In the genomic region with DNA sequence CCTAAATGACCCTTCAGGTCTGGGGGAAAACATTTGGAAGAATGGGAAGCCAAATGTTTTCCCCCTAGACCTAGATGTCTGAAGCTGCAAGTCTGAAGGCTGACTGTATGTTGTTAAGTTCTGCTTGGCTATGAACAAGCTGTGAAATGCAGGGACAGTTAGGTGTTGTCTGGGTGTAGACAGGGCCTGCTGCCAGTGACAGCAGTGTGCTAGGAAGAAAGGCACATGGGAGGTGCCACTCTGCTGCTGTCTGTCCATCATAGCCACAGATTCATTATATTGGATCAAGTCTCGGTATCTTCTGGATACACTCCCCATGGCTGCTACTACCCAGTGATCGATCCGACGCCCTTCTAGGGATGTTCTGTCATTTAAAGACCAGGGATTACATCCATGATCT, we compare ENCODE assay signal across 25 cellular contexts.
DNase-seq lines count a peak whose midpoint lies in the region; ATAC-seq and TF ChIP-seq lines count a peak whose summit lies in the region.
"Had no signal": no experiment of that assay in that cellular context is flagged by ENCODE, and none has a peak within 500 bp of the region (broad histone marks: within the 10 kb centered on the region; RNA-seq: fewer than 3 reads in every experiment).

No MANE protein-coding gene starts in this region.

- intact Hi-C loops in A673 (cut with micrococcal nuclease; ENCODE audit: unreplicated experiment): no loop called here
- intact Hi-C loops in activated CD4-positive, alpha-beta T cell treated with anti-CD3 and anti-CD28 coated beads, Interleukin-2, amount 10 ng/mL, durations not matched to agents 24 days and 14 days (cut with micrococcal nuclease): no loop called here

- BruUV-seq in A673 (replicated peaks; lab: Mats Ljungman, UMichigan): no TSS peak

- CTCF ChIA-PET in A673 (lab: Charles Lee): no interaction called here

- H3K9me3 ChIP-seq in WERI-Rb-1 (ENCODE audit: severe bottlenecking) (no peaks in the 10 kb centered on the region), A673 (ENCODE audit: low read depth, low read length, poor library complexity, severe bottlenecking) (no peaks in the 10 kb centered on the region)
- H3K9me3 ChIP-seq: SJCRH30 had no signal

- H3K4me3 ChIP-seq in WERI-Rb-1 (ENCODE audit: low read depth, low read length): no peak overlapping the region
- no peak overlapping the region for H3K4me3 ChIP-seq in A673 (ENCODE audit: low read depth, low read length, poor library complexity, severe bottlenecking)
- H3K4me3 ChIP-seq: PC-9, SJCRH30 had no signal

- H3K27me3 ChIP-seq in WERI-Rb-1 (ENCODE audit: insufficient read depth, low read depth, severe bottlenecking) (no peaks in the 10 kb centered on the region), A673 (replicated peaks; ENCODE audit: insufficient read depth, low read depth, low read length, poor library complexity) (no peaks in the 10 kb centered on the region)

- no peaks in the 10 kb centered on the region for H3K9me3 Mint-ChIP-seq in activated CD4-positive, alpha-beta T cell treated with anti-CD3 and anti-CD28 coated beads, Interleukin-2, amount 10 ng/mL, durations not matched to agents 24 days and 14 days

- peak overlapping the region; percentile 33 for H3K27ac ChIP-seq in WERI-Rb-1
- H3K27ac ChIP-seq in A673 (ENCODE audit: low read depth, low read length, poor library complexity, severe bottlenecking): no peak overlapping the region
- H3K27ac ChIP-seq: PC-9, SJCRH30 had no signal

- no peaks in the 10 kb centered on the region for H3K36me3 ChIP-seq in WERI-Rb-1
- H3K36me3 ChIP-seq in A673 (ENCODE audit: insufficient read depth, low read length, poor library complexity, severe bottlenecking): no peaks in the 10 kb centered on the region
- H3K36me3 ChIP-seq: SJCRH30 had no signal

- H3K4me3 Mint-ChIP-seq in activated CD4-positive, alpha-beta T cell treated with anti-CD3 and anti-CD28 coated beads, Interleukin-2, amount 10 ng/mL, durations not matched to agents 24 days and 14 days: no peak overlapping the region
- H3K4me3 Mint-ChIP-seq: B cell had no signal

- peak; percentile 63 for DNase-seq in DMS 273 (lab: John Stamatoyannopoulos, UW; ENCODE audit: unreplicated experiment)
- DNase-seq in HT-29 (ENCODE audit: low spot score): peak; percentile 0
- DNase-seq in WERI-Rb-1: peak; percentile 28
- peak; percentile 3 for DNase-seq in mesenteric fat pad (ENCODE audit: low spot score)
- no peak for DNase-seq in A673 (ENCODE audit: low spot score)
- DNase-seq in activated CD4-positive, alpha-beta T cell treated with anti-CD3 and anti-CD28 coated beads, Interleukin-2, amount 10 ng/mL, durations not matched to agents 24 days and 14 days: no peak
- DNase-seq: Calu3; DMS53; GOT3; KBM-7; MV-4-11; NCI-H1105; NCI-H1436 treated with DMSO at 0.1 percent for 48 hours; NCI-H2029; NCI-H226; NCI-H748 treated with DMSO at 0.1 percent for 48 hours; NK-92 treated with Interleukin-12 subunit alpha and Interleukin-12 subunit beta, amount 100 ng/mL, for 24 hours; PC-9; SJCRH30 had no signal

- ATAC-seq in GM18868 (IDR thresholded peaks at IDR 0.05; ENCODE audit: unreplicated experiment) (no peak), HG03460 (IDR thresholded peaks at IDR 0.05; ENCODE audit: unreplicated experiment) (no peak)
- ATAC-seq: HCT116, Right ventricle myocardium inferior, SK-N-SH treated with all-trans-retinoic acid at 6 μM for 48 hours had no signal

- no peak overlapping the region for H3K27ac Mint-ChIP-seq in activated CD4-positive, alpha-beta T cell treated with anti-CD3 and anti-CD28 coated beads, Interleukin-2, amount 10 ng/mL, durations not matched to agents 24 days and 14 days
- H3K27ac Mint-ChIP-seq: B cell had no signal

- POLR2A ChIA-PET in A673 (lab: Charles Lee; ENCODE audit: low non-redundant PET): no interaction called here

- H3K27me3 Mint-ChIP-seq in activated CD4-positive, alpha-beta T cell treated with anti-CD3 and anti-CD28 coated beads, Interleukin-2, amount 10 ng/mL, durations not matched to agents 24 days and 14 days: peaks cover 2% of the 10 kb centered on the region
- H3K27me3 Mint-ChIP-seq: B cell had no signal

- no peaks in the 10 kb centered on the region for H3K36me3 Mint-ChIP-seq in activated CD4-positive, alpha-beta T cell treated with anti-CD3 and anti-CD28 coated beads, Interleukin-2, amount 10 ng/mL, durations not matched to agents 24 days and 14 days (ENCODE audit: low read depth)

- no peak for TF ChIP-seq CTCF in WERI-Rb-1 (IDR thresholded peaks at IDR 0.05; ENCODE audit: low read depth, low read length)
- TF ChIP-seq CTCF in A673 (conservative IDR thresholded peaks at IDR 0.05; ENCODE audit: low read depth, low read length): no peak

- H3K4me1 Mint-ChIP-seq in activated CD4-positive, alpha-beta T cell treated with anti-CD3 and anti-CD28 coated beads, Interleukin-2, amount 10 ng/mL, durations not matched to agents 24 days and 14 days: no peaks in the 10 kb centered on the region
- H3K4me1 Mint-ChIP-seq: B cell had no signal

- no peaks in the 10 kb centered on the region for H3K4me1 ChIP-seq in A673 (ENCODE audit: insufficient read depth, low read length, poor library complexity, severe bottlenecking)
- H3K4me1 ChIP-seq: SJCRH30 had no signal

Comparison
In these comparisons a context has a peak if more than half of its experiments do, and no peak if none do; other contexts are left out.
1. DNase-seq: peak in DMS 273 (single experiment), HT-29 (single experiment), WERI-Rb-1 (single experiment) and mesenteric fat pad (single experiment); none in A673 (single experiment) and activated CD4-positive, alpha-beta T cell treated with anti-CD3 and anti-CD28 coated beads, Interleukin-2, amount 10 ng/mL, durations not matched to agents 24 days and 14 days (single experiment).